20 cellular contexts compared by ENCODE assay signal in genomic region chr5:383621-384020, GRCh38.
DNase-seq lines count a peak whose midpoint lies in the region; ATAC-seq and TF ChIP-seq lines count a peak whose summit lies in the region.
"Had no signal": no experiment of that assay in that cellular context is flagged by ENCODE, and none has a peak within 500 bp of the region (broad histone marks: within the 10 kb centered on the region; RNA-seq: fewer than 3 reads in every experiment).

No MANE protein-coding gene starts in this region.

- H3K4me1 Mint-ChIP-seq in activated T-cell treated with anti-CD3 and anti-CD28 coated beads, Interleukin-2, amount 50 U/mL, for 24 hours (ENCODE audit: low read depth): peaks cover 45% of the 10 kb centered on the region
- peaks cover 54% of the 10 kb centered on the region for H3K4me1 Mint-ChIP-seq in stimulated activated naive CD8-positive, alpha-beta T cell treated with anti-CD3 and anti-CD28 coated beads, Interleukin-15, Interleukin-2, amounts not matched to agents 100 ng/mL and 50 ng/mL, for 24 hours (ENCODE audit: low read depth)

- H3K4me3 Mint-ChIP-seq in activated T-cell treated with anti-CD3 and anti-CD28 coated beads, Interleukin-2, amount 50 U/mL, for 24 hours: no peak overlapping the region
- no peak overlapping the region for H3K4me3 Mint-ChIP-seq in stimulated activated naive CD8-positive, alpha-beta T cell treated with anti-CD3 and anti-CD28 coated beads, Interleukin-15, Interleukin-2, amounts not matched to agents 100 ng/mL and 50 ng/mL, for 24 hours

- POLR2A ChIA-PET in RWPE1 (lab: Yijun Ruan, JAX; ENCODE audit: low non-redundant PET): no interaction called here

- peaks cover 3% of the 10 kb centered on the region for H3K27me3 Mint-ChIP-seq in activated T-cell treated with anti-CD3 and anti-CD28 coated beads, Interleukin-2, amount 50 U/mL, for 24 hours
- H3K27me3 Mint-ChIP-seq in stimulated activated naive CD8-positive, alpha-beta T cell treated with anti-CD3 and anti-CD28 coated beads, Interleukin-15, Interleukin-2, amounts not matched to agents 100 ng/mL and 50 ng/mL, for 24 hours: no peaks in the 10 kb centered on the region

- no peak for TF ChIP-seq CTCF in RWPE1 (conservative IDR thresholded peaks at IDR 0.05; ENCODE audit: low read depth)

- peak; percentile 14 for DNase-seq in activated T-cell treated with anti-CD3 and anti-CD28 coated beads, Interleukin-2, amount 50 U/mL, for 48 hours
- DNase-seq in activated T-cell treated with anti-CD3 and anti-CD28 coated beads, Interleukin-2, amount 50 U/mL, for 24 hours: no peak
- no peak for DNase-seq in stimulated activated naive CD8-positive, alpha-beta T cell treated with anti-CD3 and anti-CD28 coated beads, Interleukin-15, Interleukin-2, amounts not matched to agents 100 U/mL and 50 U/mL, for 24 hours
- DNase-seq in islet precursor cell (peak; percentile 15), NCI-H510A (lab: John Stamatoyannopoulos, UW) (no peak), RWPE1 (ENCODE audit: low spot score) (no peak)
- DNase-seq: BE2C, DMS53, GDM1, NCI-H1092 treated with DMSO at 0.1 percent for 48 hours, NCI-H1436 treated with DMSO at 0.1 percent for 48 hours, NCI-H2029, NCI-H2227 treated with DMSO at 0.1 percent for 48 hours, NCI-H510A treated with DMSO at 0.1 percent for 48 hours, NCI-H748 treated with DMSO at 0.1 percent for 48 hours, RPMI8226 had no signal

- CTCF ChIA-PET in RWPE1 (lab: Yijun Ruan, JAX): no interaction called here

- no peak overlapping the region for H3K27ac Mint-ChIP-seq in activated T-cell treated with anti-CD3 and anti-CD28 coated beads, Interleukin-2, amount 50 U/mL, for 24 hours
- peak overlapping the region; percentile 3 for H3K27ac Mint-ChIP-seq in stimulated activated naive CD8-positive, alpha-beta T cell treated with anti-CD3 and anti-CD28 coated beads, Interleukin-15, Interleukin-2, amounts not matched to agents 100 ng/mL and 50 ng/mL, for 24 hours

- H3K27ac ChIP-seq in RWPE1: no peak overlapping the region
- H3K27ac ChIP-seq: KMS-11, PC-9 had no signal

- peaks cover 20% of the 10 kb centered on the region for H3K9me3 Mint-ChIP-seq in activated T-cell treated with anti-CD3 and anti-CD28 coated beads, Interleukin-2, amount 50 U/mL, for 24 hours
- H3K9me3 Mint-ChIP-seq in stimulated activated naive CD8-positive, alpha-beta T cell treated with anti-CD3 and anti-CD28 coated beads, Interleukin-15, Interleukin-2, amounts not matched to agents 100 ng/mL and 50 ng/mL, for 24 hours: peaks cover 23% of the 10 kb centered on the region

- peaks cover 71% of the 10 kb centered on the region for H3K36me3 Mint-ChIP-seq in activated T-cell treated with anti-CD3 and anti-CD28 coated beads, Interleukin-2, amount 50 U/mL, for 24 hours (ENCODE audit: low read depth)
- peaks cover 64% of the 10 kb centered on the region for H3K36me3 Mint-ChIP-seq in stimulated activated naive CD8-positive, alpha-beta T cell treated with anti-CD3 and anti-CD28 coated beads, Interleukin-15, Interleukin-2, amounts not matched to agents 100 ng/mL and 50 ng/mL, for 24 hours (ENCODE audit: low read depth)

- ATAC-seq in stimulated activated naive CD8-positive, alpha-beta T cell treated with anti-CD3 and anti-CD28 coated beads, Interleukin-15, Interleukin-2, amounts not matched to agents 100 U/mL and 50 U/mL, for 24 hours: no peak
- ATAC-seq: HCT116 had no signal

Comparison
In these comparisons a context has a peak if more than half of its experiments do, and no peak if none do; other contexts are left out.
1. DNase-seq: peak in activated T-cell treated with anti-CD3 and anti-CD28 coated beads, Interleukin-2, amount 50 U/mL, for 48 hours (2 of 2) and islet precursor cell (single experiment); none in activated T-cell treated with anti-CD3 and anti-CD28 coated beads, Interleukin-2, amount 50 U/mL, for 24 hours (single experiment), stimulated activated naive CD8-positive, alpha-beta T cell treated with anti-CD3 and anti-CD28 coated beads, Interleukin-15, Interleukin-2, amounts not matched to agents 100 U/mL and 50 U/mL, for 24 hours (single experiment), NCI-H510A (single experiment) and RWPE1 (single experiment).